In genomic region chr11:72391638-72392423, GRCh38 we compare ENCODE assay signal across 13 cellular contexts. TPM values are rescaled to one million over a fixed set of nuclear protein-coding genes. Genes with fewer than 3 reads are reported as not detected.
DNase-seq lines count a peak whose midpoint lies in the region; ATAC-seq and TF ChIP-seq lines count a peak whose summit lies in the region.
"Had no signal": no experiment of that assay in that cellular context is flagged by ENCODE, and none has a peak within 500 bp of the region (broad histone marks: within the 10 kb centered on the region; RNA-seq: fewer than 3 reads in every experiment).

No MANE protein-coding gene starts in this region.

- H3K27me3 ChIP-seq in Karpas-422 (ENCODE audit: low read length) = no peaks in the 10 kb centered on the region
- no peaks in the 10 kb centered on the region for H3K27me3 ChIP-seq in prostate gland (replicated peaks; ENCODE audit: insufficient read depth)

- 84% methylated on average over 10 of the region's 10 CpGs for WGBS in prostate gland

- no peaks in the 10 kb centered on the region for H3K27me3 Mint-ChIP-seq in stimulated activated memory B cell treated with anti-CD40 and anti-IgM and Interleukin-4, amounts not matched to agents 10 μg/mL and 1 μg/mL and 100 μg/mL, for 72 hours
- H3K27me3 Mint-ChIP-seq in endothelial cell (ENCODE audit: unreplicated experiment) = no peaks in the 10 kb centered on the region
- H3K27me3 Mint-ChIP-seq: activated CD8-positive, alpha-beta T cell treated with anti-CD3 and anti-CD28 coated beads for 36 hours had no signal

- peak overlapping the region; percentile 14 for H3K4me2 ChIP-seq in Karpas-422 (ENCODE audit: low read depth, low read length, poor library complexity, severe bottlenecking)

- peaks cover 31% of the 10 kb centered on the region for H3K4me1 ChIP-seq in Karpas-422 (ENCODE audit: low read length)
- no peaks in the 10 kb centered on the region for H3K4me1 ChIP-seq in prostate gland (replicated peaks)

- no peaks in the 10 kb centered on the region; the same call in 1 of the 2 replicates for H3K79me2 ChIP-seq in Karpas-422 (ENCODE audit: low read length)

- H3K9me3 ChIP-seq in Karpas-422 (ENCODE audit: low read length) (no peaks in the 10 kb centered on the region), prostate gland (no peaks in the 10 kb centered on the region)

- peak overlapping the region; percentile 11 for H3K4me3 Mint-ChIP-seq in stimulated activated memory B cell treated with anti-CD40 and anti-IgM and Interleukin-4, amounts not matched to agents 10 μg/mL and 1 μg/mL and 100 μg/mL, for 72 hours
- H3K4me3 Mint-ChIP-seq in endothelial cell (ENCODE audit: unreplicated experiment) = no peak overlapping the region
- H3K4me3 Mint-ChIP-seq: activated CD8-positive, alpha-beta T cell treated with anti-CD3 and anti-CD28 coated beads for 36 hours; CD8-positive, alpha-beta T cell had no signal

- H3K9ac ChIP-seq in Karpas-422 (ENCODE audit: low read length) = no peak overlapping the region

- H2AFZ ChIP-seq in Karpas-422 (ENCODE audit: low read length) = no peak overlapping the region

- peak overlapping the region; percentile 65 for H3K27ac Mint-ChIP-seq in stimulated activated memory B cell treated with anti-CD40 and anti-IgM and Interleukin-4, amounts not matched to agents 10 μg/mL and 1 μg/mL and 100 μg/mL, for 72 hours
- H3K27ac Mint-ChIP-seq in endothelial cell (ENCODE audit: unreplicated experiment) = no peak overlapping the region
- H3K27ac Mint-ChIP-seq: activated CD8-positive, alpha-beta T cell treated with anti-CD3 and anti-CD28 coated beads for 36 hours; CD8-positive, alpha-beta T cell had no signal

- no peaks in the 10 kb centered on the region for H3K36me3 ChIP-seq in Karpas-422 (ENCODE audit: insufficient read depth, low read length)
- H3K36me3 ChIP-seq in prostate gland = no peaks in the 10 kb centered on the region

- TF ChIP-seq CTCF in endothelial cell (IDR thresholded peaks at IDR 0.05; ENCODE audit: unreplicated experiment) (no peak), prostate gland (IDR thresholded peaks at IDR 0.05) (no peak)

- H3K27ac ChIP-seq in Karpas-422 (ENCODE audit: low read length) (no peak overlapping the region), prostate gland (no peak overlapping the region)
- H3K27ac ChIP-seq: RWPE1 had no signal

- peaks cover 60% of the 10 kb centered on the region for H3K4me1 Mint-ChIP-seq in stimulated activated memory B cell treated with anti-CD40 and anti-IgM and Interleukin-4, amounts not matched to agents 10 μg/mL and 1 μg/mL and 100 μg/mL, for 72 hours
- H3K4me1 Mint-ChIP-seq in endothelial cell (ENCODE audit: unreplicated experiment) = peaks cover 7% of the 10 kb centered on the region

- TF ChIP-seq POLR2A in prostate gland (IDR thresholded peaks at IDR 0.05) = no peak

- H4K20me1 ChIP-seq in Karpas-422 (ENCODE audit: insufficient read depth, low read depth, low read length) = peaks cover 52% of the 10 kb centered on the region

- H3K9me3 Mint-ChIP-seq in stimulated activated memory B cell treated with anti-CD40 and anti-IgM and Interleukin-4, amounts not matched to agents 10 μg/mL and 1 μg/mL and 100 μg/mL, for 72 hours = peaks cover 2% of the 10 kb centered on the region
- H3K9me3 Mint-ChIP-seq in endothelial cell (ENCODE audit: unreplicated experiment) = no peaks in the 10 kb centered on the region
- H3K9me3 Mint-ChIP-seq: activated CD8-positive, alpha-beta T cell treated with anti-CD3 and anti-CD28 coated beads for 36 hours; CD8-positive, alpha-beta T cell had no signal

- no peaks in the 10 kb centered on the region for H3K9me2 ChIP-seq in Karpas-422 (replicated peaks; ENCODE audit: insufficient read depth, low read length)

- ATAC-seq in GM18511 (IDR thresholded peaks at IDR 0.05; ENCODE audit: unreplicated experiment) = peak; percentile 89
- ATAC-seq in GM21529 (IDR thresholded peaks at IDR 0.05; ENCODE audit: unreplicated experiment) = peak; percentile 78
- ATAC-seq in stimulated activated memory B cell treated with anti-CD40 and anti-IgM and Interleukin-4, amounts not matched to agents 10 μg/mL and 1 μg/mL and 100 μg/mL, for 72 hours = peak; percentile 88
- ATAC-seq: activated CD8-positive, alpha-beta T cell treated with anti-CD3 and anti-CD28 coated beads for 36 hours; CD8-positive, alpha-beta T cell; left colon had no signal

- H3K4me3 ChIP-seq in Karpas-422 (ENCODE audit: low read length) (no peak overlapping the region), prostate gland (no peak overlapping the region)

- intact Hi-C loops in prostate gland (cut with DNase I) = no loop called here

- H3K36me3 Mint-ChIP-seq in stimulated activated memory B cell treated with anti-CD40 and anti-IgM and Interleukin-4, amounts not matched to agents 10 μg/mL and 1 μg/mL and 100 μg/mL, for 72 hours = peaks cover 11% of the 10 kb centered on the region
- peaks cover 8% of the 10 kb centered on the region for H3K36me3 Mint-ChIP-seq in endothelial cell (ENCODE audit: low read depth, unreplicated experiment)

- peak; percentile 45 for DNase-seq in Karpas-422
- no peak for DNase-seq in SW480 (ENCODE audit: low spot score)
- DNase-seq in endothelial cell (ENCODE audit: low spot score) = no peak
- no peak for DNase-seq in prostate gland (ENCODE audit: low spot score)
- DNase-seq: activated CD8-positive, alpha-beta T cell treated with anti-CD3 and anti-CD28 coated beads for 36 hours; activated naive CD4-positive, alpha-beta T cell treated with Interleukin-2 at 50 U/mL for 16 hours; CD8-positive, alpha-beta T cell; left colon; NCI-H1048 had no signal

RNA-seq across cellular contexts. Expression of gene CLPB, which starts 42.5 kb away (rescaled TPM):
- 22.2 and 33.1 TPM in 2 replicates for total RNA-seq in Karpas-422 (2014; rRNA removed; shearing (Covaris generic); ENCODE audit: low replicate concordance)
- total RNA-seq in endothelial cell (ENCODE audit: unreplicated experiment) (23.2 TPM), prostate gland (10 to 100 TPM; 14.9 to 47.0 TPM)
